ENCODE assay signal across 8 cellular contexts in genomic region chr12:55073043-55074022, GRCh38. TPM values are rescaled to one million over a fixed set of nuclear protein-coding genes. Genes with fewer than 3 reads are reported as not detected.
DNase-seq lines count a peak whose midpoint lies in the region; ATAC-seq and TF ChIP-seq lines count a peak whose summit lies in the region.

No MANE protein-coding gene starts in this region.

- no peaks in the 10 kb centered on the region for H3K36me3 Mint-ChIP-seq in activated CD8-positive, alpha-beta T cell treated with anti-CD3 and anti-CD28 coated beads for 36 hours (ENCODE audit: low read depth)

- H2AK5ac ChIP-seq in mesenchymal stem cell (ENCODE audit: low read length, severe bottlenecking) = no peak overlapping the region

- H2BK120ac ChIP-seq in mesenchymal stem cell (ENCODE audit: low read depth, low read length) = no peak overlapping the region

- H2AFZ ChIP-seq in mesenchymal stem cell (ENCODE audit: low read depth, low read length) = no peak overlapping the region

- no peak overlapping the region for H3K4ac ChIP-seq in mesenchymal stem cell (ENCODE audit: low read depth in 1 of 2, low read length in 2 of 2)

- DNase-seq in GM12864 (ENCODE audit: low read depth) (peak; percentile 51), NCI-H774 (lab: John Stamatoyannopoulos, UW) (peak; percentile 71), mesenchymal stem cell (peak; percentile 62)
- DNase-seq in activated CD8-positive, alpha-beta T cell treated with anti-CD3 and anti-CD28 coated beads for 36 hours = peak; percentile 88
- peak; percentile 70 for DNase-seq in effector CD8-positive, alpha-beta T cell (lab: John Stamatoyannopoulos, UW)
- peak; percentile 38 to 41 for DNase-seq in stimulated activated CD8-positive, alpha-beta memory T cell treated with anti-CD3 and anti-CD28 coated beads, Interleukin-15, amount 100 ng/mL, for 48 hours (ENCODE audit: low read depth in 2 of 2)

- H3K4me3 ChIP-seq in GM12864 (ENCODE audit: low read depth, low read length) (no peak overlapping the region), mesenchymal stem cell (ENCODE audit: insufficient read depth in 1 of 2, low read depth in 1 of 2, low read length in 2 of 2) (no peak overlapping the region)

- H3K27ac Mint-ChIP-seq in activated CD8-positive, alpha-beta T cell treated with anti-CD3 and anti-CD28 coated beads for 36 hours = no peak overlapping the region

- no peaks in the 10 kb centered on the region for H3K9me3 Mint-ChIP-seq in activated CD8-positive, alpha-beta T cell treated with anti-CD3 and anti-CD28 coated beads for 36 hours

- peaks cover 20% of the 10 kb centered on the region for H3K27me3 Mint-ChIP-seq in activated CD8-positive, alpha-beta T cell treated with anti-CD3 and anti-CD28 coated beads for 36 hours

- H3K9ac ChIP-seq in mesenchymal stem cell (ENCODE audit: low read length) = no peak overlapping the region

- intact Hi-C loops in activated CD8-positive, alpha-beta T cell treated with anti-CD3 and anti-CD28 coated beads for 36 hours (cut with micrococcal nuclease) = loop anchor here (2.0 kb wide), 1 partner anchor 325 kb away; no protein-coding TSS in a partner anchor

- CTCF ChIA-PET in activated CD8-positive, alpha-beta T cell treated with anti-CD3 and anti-CD28 coated beads for 36 hours (lab: Charles Lee) = interaction anchor here (0.7 to 15.0 kb wide), 52 partner anchors 11 to 471 kb away, joined by 3 to 707 read pairs (median 9); partner anchors contain the start of genes MUCL1, NEUROD4 and TESPA1

- H3K4me1 Mint-ChIP-seq in activated CD8-positive, alpha-beta T cell treated with anti-CD3 and anti-CD28 coated beads for 36 hours (ENCODE audit: low read depth) = peaks cover 4% of the 10 kb centered on the region

- H2BK5ac ChIP-seq in mesenchymal stem cell (ENCODE audit: low read depth, low read length, poor library complexity, severe bottlenecking) = no peak overlapping the region

- H3K4me1 ChIP-seq in mesenchymal stem cell (ENCODE audit: control insufficient read depth, insufficient read depth, low read depth, low read length) = no peaks in the 10 kb centered on the region

- H3K18ac ChIP-seq in mesenchymal stem cell (ENCODE audit: low read depth in 1 of 2, low read length in 2 of 2) = no peak overlapping the region

- no peak overlapping the region for H3K23ac ChIP-seq in mesenchymal stem cell (ENCODE audit: low read length in 2 of 2)

- peak; percentile 76 for TF ChIP-seq CTCF in GM12864 (IDR thresholded peaks at IDR 0.05; ENCODE audit: low read depth, low read length, missing control alignments)
- peak; percentile 85 for TF ChIP-seq CTCF in activated CD8-positive, alpha-beta T cell treated with anti-CD3 and anti-CD28 coated beads for 36 hours (IDR thresholded peaks at IDR 0.05)

- no peak overlapping the region for H4K91ac ChIP-seq in mesenchymal stem cell (ENCODE audit: low read length)

- no peak overlapping the region for H4K8ac ChIP-seq in mesenchymal stem cell (ENCODE audit: low read length)

- H3K27me3 ChIP-seq in mesenchymal stem cell (ENCODE audit: control insufficient read depth in 1 of 2, insufficient read depth in 1 of 2, low read length in 2 of 2) = peaks cover 0 to 10% of the 10 kb centered on the region in 2 experiments

- H3K4me3 Mint-ChIP-seq in activated CD8-positive, alpha-beta T cell treated with anti-CD3 and anti-CD28 coated beads for 36 hours = no peak overlapping the region

- no peak overlapping the region for H3K14ac ChIP-seq in mesenchymal stem cell (ENCODE audit: low read length in 2 of 2)

- H3K4me2 ChIP-seq in mesenchymal stem cell (ENCODE audit: low read length, poor library complexity, severe bottlenecking) = no peak overlapping the region

- POLR2A ChIA-PET in activated CD8-positive, alpha-beta T cell treated with anti-CD3 and anti-CD28 coated beads for 36 hours (lab: Charles Lee) = interaction anchor here (1.7 kb wide), 1 partner anchor 10 kb away, joined by 5 read pairs; no protein-coding TSS in a partner anchor

- H3K36me3 ChIP-seq in mesenchymal stem cell (ENCODE audit: control insufficient read depth in 1 of 2, insufficient read depth in 2 of 2, low read depth in 1 of 2, low read length in 2 of 2) = no peaks in the 10 kb centered on the region

- no peak overlapping the region for H3K27ac ChIP-seq in mesenchymal stem cell (ENCODE audit: low read length, poor library complexity, severe bottlenecking)

- WGBS in mesenchymal stem cell = 100% methylated on average over 1 of the region's 8 CpGs

- H2BK12ac ChIP-seq in mesenchymal stem cell (ENCODE audit: low read length in 2 of 2) = no peak overlapping the region

- no peak overlapping the region for H2BK15ac ChIP-seq in mesenchymal stem cell (ENCODE audit: low read depth, poor library complexity, severe bottlenecking)

- H3K9me3 ChIP-seq in mesenchymal stem cell (ENCODE audit: control insufficient read depth, low read length) = no peaks in the 10 kb centered on the region

- ATAC-seq in HG03378 (IDR thresholded peaks at IDR 0.05; ENCODE audit: unreplicated experiment) = peak; percentile 78
- ATAC-seq in activated CD8-positive, alpha-beta T cell treated with anti-CD3 and anti-CD28 coated beads for 36 hours = peak; percentile 71
- ATAC-seq in HG02763 (IDR thresholded peaks at IDR 0.05; ENCODE audit: unreplicated experiment) = no peak

- no peaks in the 10 kb centered on the region for H3K79me1 ChIP-seq in mesenchymal stem cell (replicated peaks; ENCODE audit: low read length, poor library complexity, severe bottlenecking)

RNA-seq across cellular contexts. Expression of gene OR9K2, which starts 52.9 kb away (rescaled TPM):
- total RNA-seq in activated CD8-positive, alpha-beta T cell treated with anti-CD3 and anti-CD28 coated beads for 36 hours = not detected
- not detected for polyA plus RNA-seq in mesenchymal stem cell (2013, experiment 1 of 2)
- not detected for polyA plus RNA-seq in mesenchymal stem cell (2013, experiment 2 of 2)

RNA-seq across cellular contexts. Expression of gene NEUROD4, which starts 53.6 kb away (rescaled TPM):
- total RNA-seq in activated CD8-positive, alpha-beta T cell treated with anti-CD3 and anti-CD28 coated beads for 36 hours = not detected
- polyA plus RNA-seq in mesenchymal stem cell (2013, experiment 1 of 2) = not detected
- not detected for polyA plus RNA-seq in mesenchymal stem cell (2013, experiment 2 of 2)
